In the genomic region with DNA sequence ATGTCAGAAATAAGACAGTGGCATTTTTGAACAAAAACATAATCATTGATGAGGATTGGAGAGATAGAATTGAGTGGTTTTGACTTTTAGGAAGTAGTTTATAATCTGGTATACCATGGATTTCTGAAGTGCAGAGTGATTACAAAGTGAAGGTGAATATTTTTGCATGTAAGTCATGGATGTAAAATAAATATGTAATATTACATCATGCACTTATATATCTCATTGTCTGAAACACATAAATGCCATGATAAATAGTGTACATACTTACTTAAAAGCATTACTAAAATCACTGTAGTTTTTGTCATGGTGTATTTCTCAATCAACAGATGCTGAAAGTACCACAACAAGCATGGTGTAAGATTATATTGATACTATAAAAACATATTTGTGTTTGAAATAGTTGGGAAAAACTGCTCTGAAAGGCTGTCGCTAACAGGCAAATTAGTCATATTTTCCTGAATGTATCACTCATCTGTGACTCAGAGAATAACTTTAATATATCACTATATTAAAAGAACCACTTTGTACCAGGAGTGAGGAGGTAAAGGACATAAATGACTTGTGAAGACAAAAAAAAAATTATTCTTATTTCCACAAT, we compare ENCODE assay signal across 25 cellular contexts. TPM values are rescaled to one million over a fixed set of nuclear protein-coding genes. Genes with fewer than 3 reads are reported as not detected.
DNase-seq lines count a peak whose midpoint lies in the region; ATAC-seq, FAIRE-seq and TF ChIP-seq lines count a peak whose summit lies in the region.
"Had no signal": no experiment of that assay in that cellular context is flagged by ENCODE, and none has a peak within 500 bp of the region (broad histone marks: within the 10 kb centered on the region; RNA-seq: fewer than 3 reads in every experiment).

No MANE protein-coding gene starts in this region.

- peaks cover 4% of the 10 kb centered on the region; the same call in 2 of the 3 replicates for H3K9me3 Mint-ChIP-seq in GM23338
- H3K9me3 Mint-ChIP-seq: stimulated activated naive B cell treated with anti-CD40 and anti-IgM and Interleukin-4, amounts not matched to agents 10 μg/mL and 1 μg/mL and 100 μg/mL, for 72 hours had no signal

- H3K4me1 Mint-ChIP-seq in GM23338: no peaks in the 10 kb centered on the region; the same call in 2 of the 3 replicates
- H3K4me1 Mint-ChIP-seq: H9, naive B cell had no signal

- H3K27me3 Mint-ChIP-seq in GM23338 (ENCODE audit: insufficient read depth, low read depth, poor library complexity): no peaks in the 10 kb centered on the region
- H3K27me3 Mint-ChIP-seq: naive B cell; stimulated activated naive B cell treated with anti-CD40 and anti-IgM and Interleukin-4, amounts not matched to agents 10 μg/mL and 1 μg/mL and 100 μg/mL, for 72 hours had no signal

- CTCF ChIA-PET in IMR-90 (lab: Yijun Ruan, JAX): no interaction called here

- BruUV-seq in IMR-90 (replicated peaks; lab: Mats Ljungman, UMichigan): no TSS peak

- H3K18ac ChIP-seq in IMR-90 (ENCODE audit: low read depth, low read length): 0 out of 2 replicates have a peak overlapping the region, but pooled peaks have one; percentile 67

- H3K27ac Mint-ChIP-seq in GM23338: no peak overlapping the region
- H3K27ac Mint-ChIP-seq: H9; stimulated activated naive B cell treated with anti-CD40 and anti-IgM and Interleukin-4, amounts not matched to agents 10 μg/mL and 1 μg/mL and 100 μg/mL, for 72 hours had no signal

- H2BK15ac ChIP-seq in IMR-90 (ENCODE audit: low read depth, low read length): peak overlapping the region; percentile 75; the same call in 1 of the 3 replicates

- intact Hi-C loops in IMR-90 (cut with micrococcal nuclease): loop anchor here (1.0 kb wide), 1 partner anchor 29 kb away; no protein-coding TSS in a partner anchor

- no peaks in the 10 kb centered on the region for H3K79me1 ChIP-seq in IMR-90 (ENCODE audit: low read depth in 1 of 2, low read length in 2 of 2)

- H4K20me1 ChIP-seq in IMR-90 (ENCODE audit: insufficient read depth, low read length): no peaks in the 10 kb centered on the region
- no peaks in the 10 kb centered on the region for H4K20me1 ChIP-seq in GM23338 (replicated peaks; ENCODE audit: insufficient read depth)
- H4K20me1 ChIP-seq: BLaER1 treated with 17β-estradiol and CSF1 and Interleukin-3, amounts not matched to agents 10 nM and 100 nM had no signal

- H3K9me2 ChIP-seq in GM23338 (ENCODE audit: insufficient read depth): peaks cover 11% of the 10 kb centered on the region; the same call in 1 of the 2 replicates

- no peak overlapping the region for H3K23ac ChIP-seq in IMR-90 (ENCODE audit: low read depth, low read length)

- H3K36me3 Mint-ChIP-seq in GM23338 (ENCODE audit: low read depth): peaks cover 3% of the 10 kb centered on the region; the same call in 1 of the 3 replicates
- H3K36me3 Mint-ChIP-seq: naive B cell; stimulated activated naive B cell treated with anti-CD40 and anti-IgM and Interleukin-4, amounts not matched to agents 10 μg/mL and 1 μg/mL and 100 μg/mL, for 72 hours had no signal

- peaks cover 3% of the 10 kb centered on the region; the same call in 1 of the 2 replicates for H3K9me1 ChIP-seq in IMR-90 (ENCODE audit: insufficient read depth, low read length)

- no peak for FAIRE-seq in bronchial epithelial cell (lab: Jason Lieb, UNC)
- FAIRE-seq: G401.6, kidney, pancreas had no signal

- H2BK5ac ChIP-seq in IMR-90 (ENCODE audit: low read depth, low read length, poor library complexity, severe bottlenecking): peak overlapping the region; percentile 72

- no CpG with 5 or more reads among the region's 1 CpG for WGBS in IMR-90 (ENCODE audit: extremely low coverage in 2 of 2, insufficient read length in 1 of 2), 2 experiments

- H2AK9ac ChIP-seq in IMR-90 (replicated peaks; ENCODE audit: low read depth, low read length, poor library complexity): no peak overlapping the region

- H3K4me3 ChIP-seq in IMR-90 (ENCODE audit: insufficient read depth, low read depth, low read length) (no peak overlapping the region), bronchial epithelial cell (ENCODE audit: low read depth, low read length) (no peak overlapping the region), foreskin fibroblast (ENCODE audit: low read depth in 1 of 2, low read length in 2 of 2) (no peak overlapping the region), GM23338 (no peak overlapping the region)
- H3K4me3 ChIP-seq: BLaER1 treated with 17β-estradiol and CSF1 and Interleukin-3, amounts not matched to agents 10 nM and 100 nM; esophagus muscularis mucosa; hepatocyte; MG63; pancreas; SK-N-MC; tibial nerve had no signal

- H2AFZ ChIP-seq in IMR-90 (replicated peaks; ENCODE audit: low read length, poor library complexity): no peak overlapping the region
- no peak overlapping the region for H2AFZ ChIP-seq in GM23338
- H2AFZ ChIP-seq: hepatocyte had no signal

- no peak overlapping the region for H4K5ac ChIP-seq in IMR-90 (ENCODE audit: low read depth, low read length)

- no peak overlapping the region for H3K14ac ChIP-seq in IMR-90 (replicated peaks; ENCODE audit: low read depth, low read length)

- H3K4me1 ChIP-seq in IMR-90 (ENCODE audit: control insufficient read depth, insufficient read depth, low read length) (no peaks in the 10 kb centered on the region; the same call in none of the 2 replicates), GM23338 (ENCODE audit: insufficient read depth) (no peaks in the 10 kb centered on the region)
- H3K4me1 ChIP-seq: esophagus muscularis mucosa, pancreas, tibial nerve had no signal

- H4K8ac ChIP-seq in IMR-90 (ENCODE audit: low read depth in 2 of 2, low read length in 2 of 2): peak overlapping the region; percentile 57 to 72; a peak in 2 of 4 replicates

- H2BK20ac ChIP-seq in IMR-90 (ENCODE audit: low read depth, low read length): no peak overlapping the region

- no peaks in the 10 kb centered on the region for H3K36me3 ChIP-seq in IMR-90 (ENCODE audit: control insufficient read depth, insufficient read depth, low read length)
- no peaks in the 10 kb centered on the region for H3K36me3 ChIP-seq in bronchial epithelial cell (ENCODE audit: control insufficient read depth, insufficient read depth, low read length)
- H3K36me3 ChIP-seq in GM23338 (ENCODE audit: insufficient read depth): no peaks in the 10 kb centered on the region
- H3K36me3 ChIP-seq: BLaER1 treated with 17β-estradiol and CSF1 and Interleukin-3, amounts not matched to agents 10 nM and 100 nM; esophagus muscularis mucosa; MG63; pancreas; tibial nerve had no signal

- TF ChIP-seq POLR2A in IMR-90 (IDR thresholded peaks at IDR 0.05; ENCODE audit: low read depth, low read length): no peak

- DNase-seq in IMR-90 (peak; percentile 66), bronchial epithelial cell (ENCODE audit: low read depth) (peak; percentile 68), foreskin fibroblast (peak; percentile 17 to 72), SW480 (ENCODE audit: low spot score) (no peak), hippocampal formation (lab: John Stamatoyannopoulos, UW) (no peak), NCI-H146 treated with DMSO at 0.1 percent for 48 hours (lab: John Stamatoyannopoulos, UW; ENCODE audit: unreplicated experiment) (no peak), GM23338 (ENCODE audit: low spot score) (no peak)
- DNase-seq: activated CD8-positive, alpha-beta memory T cell treated with anti-CD3 and anti-CD28 coated beads for 24 hours; H9; kidney; mesenchymal stem cell; MG63; naive B cell; NCI-H1436 treated with DMSO at 0.1 percent for 48 hours; pancreas; stimulated activated naive B cell treated with anti-CD40 and anti-IgM and Interleukin-4, amounts not matched to agents 10 μg/mL and 1 μg/mL and 100 μg/mL, for 72 hours; T1000 had no signal

- H3K56ac ChIP-seq in IMR-90 (ENCODE audit: extremely low read depth, insufficient read depth, low read length): peak overlapping the region; percentile 30; the same call in 1 of the 2 replicates

- TF ChIP-seq RAD21 in IMR-90 (IDR thresholded peaks at IDR 0.05; ENCODE audit: low read length): no peak

- no peak overlapping the region for H2AK5ac ChIP-seq in IMR-90 (ENCODE audit: low read depth, low read length)

- H3K9ac ChIP-seq in IMR-90 (ENCODE audit: low read depth, low read length): no peak overlapping the region
- H3K9ac ChIP-seq: BLaER1 treated with 17β-estradiol and CSF1 and Interleukin-3, amounts not matched to agents 10 nM and 100 nM had no signal

- H3F3A ChIP-seq in GM23338 (replicated peaks; ENCODE audit: low read depth): no peaks in the 10 kb centered on the region

- H3K27me3 ChIP-seq in IMR-90 (ENCODE audit: control insufficient read depth, insufficient read depth, low read length) (no peaks in the 10 kb centered on the region), bronchial epithelial cell (ENCODE audit: control insufficient read depth, insufficient read depth, low read length) (no peaks in the 10 kb centered on the region), GM23338 (ENCODE audit: insufficient read depth) (no peaks in the 10 kb centered on the region)
- H3K27me3 ChIP-seq: BLaER1 treated with 17β-estradiol and CSF1 and Interleukin-3, amounts not matched to agents 10 nM and 100 nM; esophagus muscularis mucosa; hepatocyte; MG63; pancreas; tibial nerve had no signal

- H3K9me3 ChIP-seq in IMR-90 (ENCODE audit: control insufficient read depth, insufficient read depth, low read length): peaks cover 5% of the 10 kb centered on the region; the same call in 1 of the 2 replicates
- H3K9me3 ChIP-seq: esophagus muscularis mucosa, MG63, pancreas, tibial nerve had no signal

- no peak overlapping the region for H4K91ac ChIP-seq in IMR-90 (ENCODE audit: insufficient read depth, low read depth, low read length)

- H3K27ac ChIP-seq in IMR-90 (ENCODE audit: insufficient read depth, low read length) (peak overlapping the region; percentile 50; the same call in 1 of the 2 replicates), GM23338 (ENCODE audit: low read depth) (no peak overlapping the region)
- H3K27ac ChIP-seq: BLaER1 treated with 17β-estradiol and CSF1 and Interleukin-3, amounts not matched to agents 10 nM and 100 nM; esophagus muscularis mucosa; hepatocyte; pancreas; SK-N-MC; tibial nerve had no signal

- dilution Hi-C loops in IMR-90 (cut with HindIII; ENCODE audit: low sequenced_read_pairs, unreplicated experiment): no loop called here

- TF ChIP-seq CTCF in IMR-90 (conservative IDR thresholded peaks at IDR 0.05; ENCODE audit: low read depth, low read length): no peak
- TF ChIP-seq CTCF in bronchial epithelial cell (IDR thresholded peaks at IDR 0.05; ENCODE audit: insufficient read depth, low read length, severe bottlenecking): no peak
- TF ChIP-seq CTCF in foreskin fibroblast (IDR thresholded peaks at IDR 0.05; ENCODE audit: low read depth, low read length): no peak
- no peak for TF ChIP-seq CTCF in GM23338 (conservative IDR thresholded peaks at IDR 0.05; ENCODE audit: low read depth in 2 of 2)

- peak overlapping the region; percentile 46; the same call in 1 of the 2 replicates for H3K4me2 ChIP-seq in IMR-90 (ENCODE audit: low read depth, low read length)
- H3K4me2 ChIP-seq in GM23338: no peak overlapping the region
- H3K4me2 ChIP-seq: BLaER1 treated with 17β-estradiol and CSF1 and Interleukin-3, amounts not matched to agents 10 nM and 100 nM; hepatocyte had no signal

- in situ Hi-C loops in IMR-90 (cut with MboI; ENCODE audit: low sequenced_read_pairs): no loop called here

- H2BK120ac ChIP-seq in IMR-90 (ENCODE audit: low read depth, low read length): no peak overlapping the region

- H3K4me3 Mint-ChIP-seq in GM23338: no peak overlapping the region
- H3K4me3 Mint-ChIP-seq: H9; naive B cell; stimulated activated naive B cell treated with anti-CD40 and anti-IgM and Interleukin-4, amounts not matched to agents 10 μg/mL and 1 μg/mL and 100 μg/mL, for 72 hours had no signal

- POLR2A ChIA-PET in IMR-90 (lab: Charles Lee; ENCODE audit: unreplicated experiment): no interaction called here

- ATAC-seq in IMR-90 (ENCODE audit: low read depth) (peak; percentile 44), GM23338 (no peak)
- ATAC-seq: activated CD4-positive, CD25-positive, alpha-beta regulatory T cell treated with anti-CD3 and anti-CD28 coated beads, Interleukin-2, amount 50 U/mL, for 24 hours; pancreas; sciatic nerve; stimulated activated naive B cell treated with anti-CD40 and anti-IgM and Interleukin-4, amounts not matched to agents 10 μg/mL and 1 μg/mL and 100 μg/mL, for 72 hours had no signal

- no peak overlapping the region for H3K4ac ChIP-seq in IMR-90 (ENCODE audit: low read depth, low read length)

- H3K79me2 ChIP-seq in GM23338 (replicated peaks; ENCODE audit: insufficient read depth): no peaks in the 10 kb centered on the region
- H3K79me2 ChIP-seq: hepatocyte had no signal

RNA-seq across cellular contexts. Expression of a gene that starts 24.8 kb away (rescaled TPM):
- under 0.01 and 0.18 TPM in 2 replicates for total RNA-seq in IMR-90 (2012; rRNA removed)
- 0.09 TPM in 1 of 2 replicates, not detected in the other for polyA plus RNA-seq in IMR-90 (2012; rRNA removed)
- not detected in 2 replicates for polyA plus RNA-seq in IMR-90 (2012; cell fraction: cytosol; rRNA removed)
- polyA plus RNA-seq in IMR-90 (2012; cell fraction: nucleus; rRNA removed; ENCODE audit: low replicate concordance): 0.06 TPM in 1 of 2 replicates, not detected in the other
- under 0.01 TPM in 1 of 2 replicates, not detected in the other for total RNA-seq in bronchial epithelial cell
- total RNA-seq in GM23338 (2014; rRNA removed; shearing (Covaris generic)): not detected in 2 replicates
- not detected in 2 replicates for polyA plus RNA-seq in GM23338 (2016; fragmentation: Nextera tagmentation; extraction: Ambion mirVana)
- total RNA-seq: H9 had no signal
- polyA plus RNA-seq: hepatocyte had no signal

Comparison
In these comparisons a context has a peak if more than half of its experiments do, and no peak if none do; other contexts are left out.
1. DNase-seq: peak in IMR-90 (single experiment), bronchial epithelial cell (single experiment) and foreskin fibroblast (2 of 2); none in SW480 (single experiment), hippocampal formation (0 of 2), NCI-H146 treated with DMSO at 0.1 percent for 48 hours (single experiment) and GM23338 (single experiment).